8 cellular contexts compared by ENCODE assay signal in genomic region chr12:91382081-91382543, GRCh38.
DNase-seq lines count a peak whose midpoint lies in the region; ATAC-seq and TF ChIP-seq lines count a peak whose summit lies in the region.

No MANE protein-coding gene starts in this region.

- peak overlapping the region; percentile 36 to 53 for H3K9ac ChIP-seq in duodenal mucosa (ENCODE audit: low read depth in 1 of 2, low read length in 2 of 2)

- no peaks in the 10 kb centered on the region for H3K36me3 ChIP-seq in duodenal mucosa (ENCODE audit: control insufficient read depth in 1 of 2, insufficient read depth in 2 of 2, low read length in 2 of 2)
- H3K36me3 ChIP-seq in lower lobe of right lung, result no peaks in the 10 kb centered on the region

- H3K27ac ChIP-seq in duodenal mucosa (ENCODE audit: low read depth, low read length), result no peak overlapping the region
- peak overlapping the region; percentile 39 for H3K27ac ChIP-seq in lower lobe of right lung

- DNase-seq in AG08395 (ENCODE audit: low spot score), result peak; percentile 51
- peak; percentile 93 for DNase-seq in NCI-H748 (lab: John Stamatoyannopoulos, UW; ENCODE audit: unreplicated experiment)
- DNase-seq in activated CD4-positive, alpha-beta T cell treated with anti-CD3 and anti-CD28 coated beads, Interleukin-2, amount 50 U/mL, for 4 hours, result peak; percentile 86 to 88
- DNase-seq in lower lobe of right lung, result peak; percentile 81
- DNase-seq in stimulated activated CD4-positive, alpha-beta T cell treated with anti-CD3 and anti-CD28 coated beads, TNF-alpha, amount 100 ng/mL, for 1 hour (ENCODE audit: low read depth in 3 of 3, low spot score in 1 of 3), result peak; percentile 65 to 77 (median 74)

- TF ChIP-seq CTCF in lower lobe of right lung (IDR thresholded peaks at IDR 0.05), result peak; percentile 90

- intact Hi-C loops in lower lobe of right lung (cut with DNase I), result no loop called here

- H3K9me3 ChIP-seq in duodenal mucosa (ENCODE audit: control insufficient read depth in 1 of 2, low read length in 2 of 2) (no peaks in the 10 kb centered on the region), lower lobe of right lung (no peaks in the 10 kb centered on the region)

- H3K4me1 ChIP-seq in duodenal mucosa (ENCODE audit: control insufficient read depth in 1 of 2, insufficient read depth in 2 of 2, low read length in 2 of 2) (peaks cover 0 to 5% of the 10 kb centered on the region in 2 donors), lower lobe of right lung (peaks cover 16% of the 10 kb centered on the region)

- H3K27me3 ChIP-seq in duodenal mucosa (ENCODE audit: control insufficient read depth in 1 of 2, insufficient read depth in 2 of 2, low read length in 2 of 2), result no peaks in the 10 kb centered on the region
- H3K27me3 ChIP-seq in lower lobe of right lung (ENCODE audit: low read depth), result no peaks in the 10 kb centered on the region

- peak; percentile 72 for ATAC-seq in GM19025 (IDR thresholded peaks at IDR 0.05; ENCODE audit: low read depth, unreplicated experiment)
- peak; percentile 68 for ATAC-seq in HG03457 (IDR thresholded peaks at IDR 0.05; ENCODE audit: unreplicated experiment)
- ATAC-seq in lower lobe of right lung, result peak; percentile 88 to 90

- H3K4me3 ChIP-seq in duodenal mucosa (ENCODE audit: low read depth in 1 of 2, low read length in 2 of 2) (peak overlapping the region; percentile 48 to 70), lower lobe of right lung (peak overlapping the region; percentile 50)
